In genomic region chr12:43396671-43397070, GRCh38 we compare ENCODE assay signal across 26 cellular contexts.
"Had no signal": no experiment of that assay in that cellular context is flagged by ENCODE, and none has a peak within 500 bp of the region (broad histone marks: within the 10 kb centered on the region; RNA-seq: fewer than 3 reads in every experiment).

No MANE protein-coding gene starts in this region.

- DNase-seq: hippocampal formation; kidney; left colon; left lung; lower lobe of right lung; mammary epithelial cell; mesenchymal stem cell; naive B cell; natural killer cell; ovary; right lobe of liver; small intestine; stimulated activated CD4-positive, alpha-beta T cell treated with anti-CD3 and anti-CD28 coated beads, Interleukin-1b, Interleukin-23, amount 100 ng/mL, for 48 hours; stimulated activated CD4-positive, alpha-beta T cell treated with anti-CD3 and anti-CD28 coated beads, Interleukin-2, amount 100 ng/mL, for 48 hours; stimulated activated CD4-positive, alpha-beta T cell treated with anti-CD3 and anti-CD28 coated beads, Interleukin-4, amount 100 ng/mL, for 4 hours; stimulated activated CD8-positive, alpha-beta memory T cell treated with anti-CD3 and anti-CD28 coated beads, Interleukin-4, amount 100 ng/mL, for 48 hours; stimulated activated naive CD4-positive, alpha-beta T cell treated with Interleukin-2 at 50 U/mL for 16 hours; stimulated activated naive CD8-positive, alpha-beta T cell treated with anti-CD3 and anti-CD28 coated beads, Interleukin-15, amount 100 ng/mL, for 72 hours; substantia nigra; testis; thyroid gland; transverse colon; upper lobe of left lung had no signal

- H3K9me3 ChIP-seq: lower lobe of right lung, ovary, right atrium auricular region, right lobe of liver, testis, thyroid gland, transverse colon, upper lobe of left lung, vagina had no signal

- H3K27me3 ChIP-seq: left lung, ovary, right atrium auricular region, right lobe of liver, testis, thyroid gland, transverse colon, upper lobe of left lung, vagina had no signal

- H3K4me3 ChIP-seq: left lung, lower lobe of right lung, ovary, right atrium auricular region, right lobe of liver, testis, thyroid gland, transverse colon, upper lobe of left lung, vagina had no signal

- H3K27ac ChIP-seq: left lung, lower lobe of right lung, ovary, right atrium auricular region, right lobe of liver, testis, thyroid gland, transverse colon, upper lobe of left lung, vagina had no signal

- H3K36me3 ChIP-seq: left lung, lower lobe of right lung, ovary, right atrium auricular region, right lobe of liver, thyroid gland, transverse colon, upper lobe of left lung, vagina had no signal

- H3K4me1 ChIP-seq: left lung, lower lobe of right lung, right atrium auricular region, right lobe of liver, testis, thyroid gland, transverse colon, upper lobe of left lung, vagina had no signal

- ATAC-seq: left colon; left lung; lower lobe of right lung; natural killer cell; right lobe of liver; stimulated activated memory B cell treated with anti-CD40 and anti-IgM and Interleukin-4, amounts not matched to agents 10 μg/mL and 1 μg/mL and 100 μg/mL, for 72 hours; stimulated activated naive CD8-positive, alpha-beta T cell treated with anti-CD3 and anti-CD28 coated beads, Interleukin-15, amount 100 ng/mL, for 72 hours had no signal
